In genomic region chr10:12027539-12027938, GRCh38 we compare ENCODE assay signal across 14 cellular contexts. TPM values are rescaled to one million over a fixed set of nuclear protein-coding genes. Genes with fewer than 3 reads are reported as not detected.
DNase-seq lines count a peak whose midpoint lies in the region; ATAC-seq, FAIRE-seq and TF ChIP-seq lines count a peak whose summit lies in the region.
"Had no signal": no experiment of that assay in that cellular context is flagged by ENCODE, and none has a peak within 500 bp of the region (broad histone marks: within the 10 kb centered on the region; RNA-seq: fewer than 3 reads in every experiment).

No MANE protein-coding gene starts in this region.

- H3K27me3 ChIP-seq in left lung = no peaks in the 10 kb centered on the region
- H3K27me3 ChIP-seq: SJSA1, tibial nerve had no signal

- intact Hi-C loops in left lung (cut with DNase I) = no loop called here

- H3K27ac ChIP-seq in left lung = no peak overlapping the region
- H3K27ac ChIP-seq: SJSA1, tibial nerve had no signal

- H3K4me1 ChIP-seq in left lung = no peaks in the 10 kb centered on the region
- H3K4me1 ChIP-seq: SJSA1 had no signal

- H3K9me3 ChIP-seq in left lung = no peaks in the 10 kb centered on the region
- H3K9me3 ChIP-seq: SJSA1, tibial nerve had no signal

- TF ChIP-seq CTCF in left lung (IDR thresholded peaks at IDR 0.05) = no peak

- ATAC-seq in GM19397 (IDR thresholded peaks at IDR 0.05; ENCODE audit: unreplicated experiment) (peak; percentile 87), HG02642 (IDR thresholded peaks at IDR 0.05; ENCODE audit: poor library complexity, unreplicated experiment) (peak; percentile 84), HG03342 (IDR thresholded peaks at IDR 0.05; ENCODE audit: unreplicated experiment) (peak; percentile 90), left lung (no peak)

- H3K4me3 ChIP-seq in left lung = no peak overlapping the region
- H3K4me3 ChIP-seq: SJSA1, tibial nerve had no signal

- 0 out of 2 replicates have a peak, but pooled peaks have one; percentile 16 for TF ChIP-seq POLR2A in GM12891 (IDR thresholded peaks at IDR 0.05; ENCODE audit: low read depth, low read length)

- FAIRE-seq in GM12891 (lab: Jason Lieb, UNC) = no peak
- FAIRE-seq: A204.1 had no signal

- DNase-seq in GM12891 (ENCODE audit: insufficient read length, low spot score) (no peak), left lung (no peak), NCI-H2196 treated with DMSO at 0.1 percent for 48 hours (lab: John Stamatoyannopoulos, UW; ENCODE audit: unreplicated experiment) (no peak), NOMO-1 treated with dmso at 0.1 percent for 144 hours (lab: John Stamatoyannopoulos, UW; ENCODE audit: unreplicated experiment) (no peak), DMS114 treated with DMSO at 0.1 percent for 48 hours (lab: John Stamatoyannopoulos, UW; ENCODE audit: unreplicated experiment) (no peak)
- DNase-seq: activated naive CD4-positive, alpha-beta T cell; NCI-H2081 treated with DMSO at 0.1 percent for 48 hours; NK-92 treated with Interleukin-12 subunit alpha and Interleukin-12 subunit beta, amount 100 ng/mL, for 24 hours had no signal

- H3K36me3 ChIP-seq in left lung = peaks cover 0 to 60% of the 10 kb centered on the region in 2 donors

TF ChIP-seq in GM12891, 5 proteins besides CTCF, POLR2A, EP300 and RAD21:
- TF ChIP-seq TAF1 (IDR thresholded peaks at IDR 0.05; ENCODE audit: low read depth, low read length) = no peak
- TF ChIP-seq SPI1 (IDR thresholded peaks at IDR 0.05; ENCODE audit: low read depth, low read length) = no peak
- TF ChIP-seq PAX5 (IDR thresholded peaks at IDR 0.05; ENCODE audit: insufficient read depth, low read length, severe bottlenecking) = no peak

RNA-seq across cellular contexts. Expression of gene UPF2, which starts 15.1 kb away (rescaled TPM):
- polyA plus RNA-seq in GM12891 (2012; ENCODE audit: low read depth, missing spikeins) = 16.6 TPM
- total RNA-seq in left lung = 10 to 100 TPM; 14.5 to 18.7 TPM

RNA-seq across cellular contexts. Expression of gene DHTKD1, which starts 41.2 kb away (rescaled TPM):
- 12.3 TPM for polyA plus RNA-seq in GM12891 (2012; ENCODE audit: low read depth, missing spikeins)
- 10 to 100 TPM; 17.5 to 26.7 TPM for total RNA-seq in left lung
